In genomic region chr1:111197598-111198289, GRCh38 we compare ENCODE assay signal across 9 cellular contexts. TPM values are rescaled to one million over a fixed set of nuclear protein-coding genes. Genes with fewer than 3 reads are reported as not detected.
DNase-seq lines count a peak whose midpoint lies in the region; ATAC-seq, FAIRE-seq and TF ChIP-seq lines count a peak whose summit lies in the region.
"Had no signal": no experiment of that assay in that cellular context is flagged by ENCODE, and none has a peak within 500 bp of the region (broad histone marks: within the 10 kb centered on the region; RNA-seq: fewer than 3 reads in every experiment).

No MANE protein-coding gene starts in this region.

- H3K79me2 ChIP-seq in OCI-LY7 (ENCODE audit: insufficient read depth, low read depth, low read length) (no peaks in the 10 kb centered on the region), HepG2 (ENCODE audit: insufficient read depth, low read length) (no peaks in the 10 kb centered on the region)

- BruUV-seq in OCI-LY7 (replicated peaks; lab: Mats Ljungman, UMichigan) (no TSS peak), HepG2 (replicated peaks; lab: Mats Ljungman, UMichigan) (no TSS peak)

- FAIRE-seq in HepG2 (lab: Jason Lieb, UNC): no peak

- WGBS in HepG2 (ENCODE audit: low lambda C conversion rate): 36% methylated on average over 6 of the region's 6 CpGs

- H2AFZ ChIP-seq in OCI-LY7 (ENCODE audit: low read length) (no peak overlapping the region), HepG2 (ENCODE audit: low read length) (no peak overlapping the region)

- TF ChIP-seq EP300 in HepG2 (IDR thresholded peaks at IDR 0.05; ENCODE audit: low read depth in 2 of 2, low read length in 2 of 2): no peak
- no peak for TF ChIP-seq EP300 in HepG2 (CRISPR knock-in tag; IDR thresholded peaks at IDR 0.05; ENCODE audit: borderline replicate concordance)

- no peak overlapping the region for H3K4me3 ChIP-seq in OCI-LY7 (ENCODE audit: low read depth, low read length, poor library complexity, severe bottlenecking)
- no peak overlapping the region for H3K4me3 ChIP-seq in HepG2 (replicated peaks in 1 of 3; ENCODE audit: insufficient read depth in 1 of 3, low read depth in 2 of 3, low read length in 3 of 3)
- H3K4me3 ChIP-seq: SJSA1 had no signal

- H3K9me2 ChIP-seq in OCI-LY7 (ENCODE audit: insufficient read depth, low read length): no peaks in the 10 kb centered on the region

- CTCF ChIA-PET in OCI-LY7 (lab: Charles Lee; ENCODE audit: unreplicated experiment): no interaction called here
- CTCF ChIA-PET in activated naive CD4-positive, alpha-beta T cell treated with anti-CD3 and anti-CD28 coated beads for 36 hours (lab: Charles Lee): interaction anchor here (1.0 to 13.5 kb wide), 7 partner anchors 10 to 215 kb away, joined by 3 to 234 read pairs (median 11); no protein-coding TSS in a partner anchor
- CTCF ChIA-PET in HepG2 (lab: Yijun Ruan, JAX; ENCODE audit: low intra/inter-chr PET ratio, low total read pairs): no interaction called here

- H3K27ac ChIP-seq in OCI-LY7 (ENCODE audit: low read depth, low read length, poor library complexity, severe bottlenecking) (no peak overlapping the region), HepG2 (ENCODE audit: extremely low read length, insufficient read depth, low read length) (no peak overlapping the region)
- H3K27ac ChIP-seq: SJSA1 had no signal

- TF ChIP-seq POLR2A in HepG2 (IDR thresholded peaks at IDR 0.05; ENCODE audit: insufficient read depth in 1 of 2, low read depth in 2 of 2, low read length in 2 of 2): no peak
- TF ChIP-seq POLR2A in GM18505 (IDR thresholded peaks at IDR 0.05; ENCODE audit: borderline replicate concordance, extremely low read depth, insufficient read depth, insufficient read length): no peak

- peaks cover 79% of the 10 kb centered on the region for H3K36me3 Mint-ChIP-seq in activated naive CD4-positive, alpha-beta T cell treated with anti-CD3 and anti-CD28 coated beads for 36 hours (ENCODE audit: low read depth)

- no peaks in the 10 kb centered on the region for H3K9me3 Mint-ChIP-seq in activated naive CD4-positive, alpha-beta T cell treated with anti-CD3 and anti-CD28 coated beads for 36 hours

- no peak for TF ChIP-seq RAD21 in HepG2 (CRISPR knock-in tag; IDR thresholded peaks at IDR 0.05)

- POLR2A ChIA-PET in OCI-LY7 (lab: Charles Lee) (interaction anchor here (0.8 to 2.6 kb wide), 5 partner anchors 8 to 230 kb away, joined by 3 to 17 read pairs (median 3); no protein-coding TSS in a partner anchor), HepG2 (lab: Yijun Ruan, JAX) (no interaction called here)

- TF ChIP-seq CTCF in OCI-LY7 (conservative IDR thresholded peaks at IDR 0.05; ENCODE audit: low read length) (peak; percentile 63), HepG2 (CRISPR knock-in tag; IDR thresholded peaks at IDR 0.05) (no peak)

- peak; percentile 43 for ATAC-seq in GM18867 (IDR thresholded peaks at IDR 0.05; ENCODE audit: unreplicated experiment)
- ATAC-seq in HepG2: no peak
- no peak for ATAC-seq in GM21717 (IDR thresholded peaks at IDR 0.05; ENCODE audit: unreplicated experiment)
- no peak for ATAC-seq in HG02938 (IDR thresholded peaks at IDR 0.05; ENCODE audit: unreplicated experiment)
- no peak for ATAC-seq in GM18505 (IDR thresholded peaks at IDR 0.05; ENCODE audit: unreplicated experiment)

- H3K4me2 ChIP-seq in OCI-LY7 (ENCODE audit: low read length): no peak overlapping the region
- H3K4me2 ChIP-seq in HepG2 (ENCODE audit: low read depth, low read length): no peak overlapping the region

- in situ Hi-C loops in HepG2 (cut with HindIII; ENCODE audit: extremely low pct_ligation_motif_present, low pct_unique_long_range_greater_than_20kb): no loop called here

- H3K9ac ChIP-seq in HepG2 (ENCODE audit: insufficient read depth, low read depth, low read length): no peak overlapping the region

- peak; percentile 57 for DNase-seq in OCI-LY7 (ENCODE audit: low spot score)
- DNase-seq in activated naive CD4-positive, alpha-beta T cell treated with anti-CD3 and anti-CD28 coated beads for 36 hours: peak; percentile 70
- no peak for DNase-seq in HepG2 (ENCODE audit: low spot score)
- no peak for DNase-seq in hypothalamus (lab: John Stamatoyannopoulos, UW)

- intact Hi-C loops in OCI-LY7 (cut with micrococcal nuclease; ENCODE audit: unreplicated experiment) (no loop called here), HepG2 (cut with micrococcal nuclease; ENCODE audit: unreplicated experiment) (no loop called here)
- intact Hi-C loops in activated naive CD4-positive, alpha-beta T cell treated with anti-CD3 and anti-CD28 coated beads for 36 hours (cut with micrococcal nuclease): loop anchor here (1.0 kb wide), 1 partner anchor 57 kb away; the partner anchor contains the start of genes CEPT1 and DRAM2

- peak overlapping the region; percentile 99 for H3K27ac Mint-ChIP-seq in activated naive CD4-positive, alpha-beta T cell treated with anti-CD3 and anti-CD28 coated beads for 36 hours

- H3K9me3 ChIP-seq in OCI-LY7 (ENCODE audit: low read length) (no peaks in the 10 kb centered on the region), HepG2 (ENCODE audit: low read length) (no peaks in the 10 kb centered on the region)
- H3K9me3 ChIP-seq: SJSA1 had no signal

- H3K4me1 ChIP-seq in OCI-LY7 (ENCODE audit: insufficient read depth, low read length, poor library complexity, severe bottlenecking) (peaks cover 59% of the 10 kb centered on the region), HepG2 (ENCODE audit: insufficient read depth, low read length) (peaks cover 99% of the 10 kb centered on the region)
- H3K4me1 ChIP-seq: SJSA1 had no signal

- peak overlapping the region; percentile 98 for H3K4me3 Mint-ChIP-seq in activated naive CD4-positive, alpha-beta T cell treated with anti-CD3 and anti-CD28 coated beads for 36 hours

- H3K36me3 ChIP-seq in OCI-LY7 (ENCODE audit: insufficient read depth, low read length) (peaks cover 28% of the 10 kb centered on the region), HepG2 (replicated peaks in 1 of 2; ENCODE audit: control insufficient read depth in 1 of 2, insufficient read depth in 2 of 2, low read length in 2 of 2) (no peaks in the 10 kb centered on the region)
- H3K36me3 ChIP-seq: SJSA1 had no signal

- H3K27me3 ChIP-seq in HepG2 (ENCODE audit: control insufficient read depth in 1 of 2, insufficient read depth in 2 of 2, low read length in 2 of 2): no peaks in the 10 kb centered on the region

- H3K27me3 Mint-ChIP-seq in activated naive CD4-positive, alpha-beta T cell treated with anti-CD3 and anti-CD28 coated beads for 36 hours (ENCODE audit: low read depth): no peaks in the 10 kb centered on the region

- H4K20me1 ChIP-seq in OCI-LY7 (ENCODE audit: insufficient read depth, low read length): no peaks in the 10 kb centered on the region
- no peaks in the 10 kb centered on the region for H4K20me1 ChIP-seq in HepG2 (ENCODE audit: insufficient read depth, low read length)

- H3K4me1 Mint-ChIP-seq in activated naive CD4-positive, alpha-beta T cell treated with anti-CD3 and anti-CD28 coated beads for 36 hours (ENCODE audit: low read depth): peaks cover 71% of the 10 kb centered on the region

RNA-seq across cellular contexts. Expression of gene DENND2D, which starts 2.7 kb away (rescaled TPM):
- total RNA-seq in OCI-LY7 (2014; rRNA removed; shearing (Covaris generic)): 34.4 and 39.9 TPM in 2 replicates
- total RNA-seq in OCI-LY7 (2022) (9.8 and 13.5 TPM in 2 replicates), HepG2 (2016; rRNA removed; fragmentation: Illumina TruSeq; extraction: Trizol) (0.04 TPM in 1 of 2 replicates, not detected in the other)
- total RNA-seq in activated naive CD4-positive, alpha-beta T cell treated with anti-CD3 and anti-CD28 coated beads for 36 hours: 100 to 1,000 TPM; 210 to 213 TPM
- not detected in 2 replicates for total RNA-seq in HepG2 (2016; cell fraction: cytosol; rRNA removed; fragmentation: Illumina TruSeq; extraction: Trizol; ENCODE audit: low read depth)
- total RNA-seq in HepG2 (2016; cell fraction: insoluble cytoplasmic fraction; rRNA removed; fragmentation: Illumina TruSeq; extraction: Trizol): not detected in 2 replicates
- not detected in 2 replicates for total RNA-seq in HepG2 (2016; cell fraction: membrane; rRNA removed; fragmentation: Illumina TruSeq; extraction: Trizol)
- not detected in 2 replicates for total RNA-seq in HepG2 (2016; cell fraction: nucleus; rRNA removed; fragmentation: Illumina TruSeq; extraction: Trizol)
- not detected in 2 replicates for polyA plus RNA-seq in HepG2 (2011; rRNA removed)
- polyA plus RNA-seq in HepG2 (2011; cell fraction: cytosol; rRNA removed): 0.01 TPM in 1 of 2 replicates, not detected in the other
- polyA plus RNA-seq in HepG2 (2011; cell fraction: nucleus; rRNA removed): 0.36 TPM in 1 of 2 replicates, not detected in the other
- 0.07 TPM in 1 of 2 replicates, not detected in the other for polyA plus RNA-seq in HepG2 (2012)
- not detected in 2 replicates for polyA plus RNA-seq in HepG2 (2016; cell fraction: cytosol; fragmentation: Illumina TruSeq; extraction: Trizol; ENCODE audit: low read depth)
- polyA plus RNA-seq in HepG2 (2016; cell fraction: insoluble cytoplasmic fraction; fragmentation: Illumina TruSeq; extraction: Trizol; ENCODE audit: low read depth): not detected in 2 replicates
- polyA plus RNA-seq in HepG2 (2016; cell fraction: membrane; fragmentation: Illumina TruSeq; extraction: Trizol; ENCODE audit: low read depth): not detected in 2 replicates
- polyA plus RNA-seq in HepG2 (2016; cell fraction: nucleus; fragmentation: Illumina TruSeq; extraction: Trizol; ENCODE audit: insufficient read depth, low read depth): not detected in 2 replicates
- 12.7 TPM in 1 of 2 replicates, not detected in the other for polyA minus RNA-seq in HepG2 (2011; rRNA and poly(A)+ RNA removed; ENCODE audit: low replicate concordance)
- not detected in 2 replicates for polyA minus RNA-seq in HepG2 (2011; cell fraction: cytosol; rRNA and poly(A)+ RNA removed)
- 0.50 TPM in 1 of 2 replicates, not detected in the other for polyA minus RNA-seq in HepG2 (2011; cell fraction: nucleus; rRNA and poly(A)+ RNA removed)
- total RNA-seq: SJSA1 had no signal

RNA-seq across cellular contexts. Expression of gene CHI3L2, which starts 29.8 kb away (rescaled TPM):
- 37.1 and 50.6 TPM in 2 replicates for total RNA-seq in OCI-LY7 (2014; rRNA removed; shearing (Covaris generic))
- 88.7 and 95.4 TPM in 2 replicates for total RNA-seq in OCI-LY7 (2022)
- 1 to 10 TPM; 5.3 to 5.5 TPM for total RNA-seq in activated naive CD4-positive, alpha-beta T cell treated with anti-CD3 and anti-CD28 coated beads for 36 hours
- total RNA-seq in HepG2 (2016; rRNA removed; fragmentation: Illumina TruSeq; extraction: Trizol): 1.7 and 1.9 TPM in 2 replicates
- 1.5 and 2.1 TPM in 2 replicates for total RNA-seq in HepG2 (2016; cell fraction: cytosol; rRNA removed; fragmentation: Illumina TruSeq; extraction: Trizol; ENCODE audit: low read depth)
- 1.5 and 1.6 TPM in 2 replicates for total RNA-seq in HepG2 (2016; cell fraction: insoluble cytoplasmic fraction; rRNA removed; fragmentation: Illumina TruSeq; extraction: Trizol)
- 1.7 and 2.0 TPM in 2 replicates for total RNA-seq in HepG2 (2016; cell fraction: membrane; rRNA removed; fragmentation: Illumina TruSeq; extraction: Trizol)
- 0.90 and 1.4 TPM in 2 replicates for total RNA-seq in HepG2 (2016; cell fraction: nucleus; rRNA removed; fragmentation: Illumina TruSeq; extraction: Trizol)
- 0.46 and 0.65 TPM in 2 replicates for polyA plus RNA-seq in HepG2 (2011; rRNA removed)
- polyA plus RNA-seq in HepG2 (2011; cell fraction: cytosol; rRNA removed): 0.44 and 0.51 TPM in 2 replicates
- polyA plus RNA-seq in HepG2 (2011; cell fraction: nucleus; rRNA removed): 0.13 and 0.55 TPM in 2 replicates
- 0.35 and 0.46 TPM in 2 replicates for polyA plus RNA-seq in HepG2 (2012)
- 0.80 and 1.0 TPM in 2 replicates for polyA plus RNA-seq in HepG2 (2016; cell fraction: cytosol; fragmentation: Illumina TruSeq; extraction: Trizol; ENCODE audit: low read depth)
- polyA plus RNA-seq in HepG2 (2016; cell fraction: insoluble cytoplasmic fraction; fragmentation: Illumina TruSeq; extraction: Trizol; ENCODE audit: low read depth): 1.2 and 1.8 TPM in 2 replicates
- polyA plus RNA-seq in HepG2 (2016; cell fraction: membrane; fragmentation: Illumina TruSeq; extraction: Trizol; ENCODE audit: low read depth): 1.1 and 1.5 TPM in 2 replicates
- 2.6 and 3.9 TPM in 2 replicates for polyA plus RNA-seq in HepG2 (2016; cell fraction: nucleus; fragmentation: Illumina TruSeq; extraction: Trizol; ENCODE audit: insufficient read depth, low read depth)
- polyA minus RNA-seq in HepG2 (2011; rRNA and poly(A)+ RNA removed; ENCODE audit: low replicate concordance): not detected in 2 replicates
- not detected in 2 replicates for polyA minus RNA-seq in HepG2 (2011; cell fraction: cytosol; rRNA and poly(A)+ RNA removed)
- polyA minus RNA-seq in HepG2 (2011; cell fraction: nucleus; rRNA and poly(A)+ RNA removed): 1.2 and 1.3 TPM in 2 replicates
- total RNA-seq: SJSA1 had no signal

RNA-seq across cellular contexts. Expression of gene CEPT1, which starts 57.7 kb away (rescaled TPM):
- total RNA-seq in OCI-LY7 (2014; rRNA removed; shearing (Covaris generic)): 41.5 and 44.9 TPM in 2 replicates
- total RNA-seq in OCI-LY7 (2022) (59.0 TPM in 2 replicates), HepG2 (2016; rRNA removed; fragmentation: Illumina TruSeq; extraction: Trizol) (33.6 and 48.2 TPM in 2 replicates)
- 10 to 100 TPM; 29.0 to 30.3 TPM for total RNA-seq in activated naive CD4-positive, alpha-beta T cell treated with anti-CD3 and anti-CD28 coated beads for 36 hours
- 21.9 and 25.2 TPM in 2 replicates for total RNA-seq in HepG2 (2016; cell fraction: cytosol; rRNA removed; fragmentation: Illumina TruSeq; extraction: Trizol; ENCODE audit: low read depth)
- 28.5 and 48.4 TPM in 2 replicates for total RNA-seq in HepG2 (2016; cell fraction: insoluble cytoplasmic fraction; rRNA removed; fragmentation: Illumina TruSeq; extraction: Trizol)
- total RNA-seq in HepG2 (2016; cell fraction: membrane; rRNA removed; fragmentation: Illumina TruSeq; extraction: Trizol): 17.5 and 19.8 TPM in 2 replicates
- 58.5 and 62.9 TPM in 2 replicates for total RNA-seq in HepG2 (2016; cell fraction: nucleus; rRNA removed; fragmentation: Illumina TruSeq; extraction: Trizol)
- 33.3 and 35.7 TPM in 2 replicates for polyA plus RNA-seq in HepG2 (2011; rRNA removed)
- 11.9 and 21.3 TPM in 2 replicates for polyA plus RNA-seq in HepG2 (2011; cell fraction: cytosol; rRNA removed)
- 18.0 and 20.5 TPM in 2 replicates for polyA plus RNA-seq in HepG2 (2011; cell fraction: nucleus; rRNA removed)
- 28.5 and 31.0 TPM in 2 replicates for polyA plus RNA-seq in HepG2 (2012)
- 2.4 TPM in 2 replicates for polyA plus RNA-seq in HepG2 (2016; cell fraction: cytosol; fragmentation: Illumina TruSeq; extraction: Trizol; ENCODE audit: low read depth)
- polyA plus RNA-seq in HepG2 (2016; cell fraction: insoluble cytoplasmic fraction; fragmentation: Illumina TruSeq; extraction: Trizol; ENCODE audit: low read depth): 17.4 and 19.9 TPM in 2 replicates
- polyA plus RNA-seq in HepG2 (2016; cell fraction: membrane; fragmentation: Illumina TruSeq; extraction: Trizol; ENCODE audit: low read depth): 3.9 and 5.8 TPM in 2 replicates
- polyA plus RNA-seq in HepG2 (2016; cell fraction: nucleus; fragmentation: Illumina TruSeq; extraction: Trizol; ENCODE audit: insufficient read depth, low read depth): 55.8 and 59.0 TPM in 2 replicates
- 31.1 and 55.3 TPM in 2 replicates for polyA minus RNA-seq in HepG2 (2011; rRNA and poly(A)+ RNA removed; ENCODE audit: low replicate concordance)
- 22.9 and 25.3 TPM in 2 replicates for polyA minus RNA-seq in HepG2 (2011; cell fraction: cytosol; rRNA and poly(A)+ RNA removed)
- polyA minus RNA-seq in HepG2 (2011; cell fraction: nucleus; rRNA and poly(A)+ RNA removed): 65.7 and 74.1 TPM in 2 replicates

RNA-seq across cellular contexts. Expression of gene DRAM2, which starts 57.9 kb away (rescaled TPM):
- total RNA-seq in OCI-LY7 (2014; rRNA removed; shearing (Covaris generic)): 75.2 and 84.2 TPM in 2 replicates
- total RNA-seq in OCI-LY7 (2022) (83.5 and 87.9 TPM in 2 replicates), HepG2 (2016; rRNA removed; fragmentation: Illumina TruSeq; extraction: Trizol) (22.9 and 33.2 TPM in 2 replicates)
- total RNA-seq in activated naive CD4-positive, alpha-beta T cell treated with anti-CD3 and anti-CD28 coated beads for 36 hours: 10 to 100 TPM; 27.7 to 31.1 TPM
- 10.8 and 11.1 TPM in 2 replicates for total RNA-seq in HepG2 (2016; cell fraction: cytosol; rRNA removed; fragmentation: Illumina TruSeq; extraction: Trizol; ENCODE audit: low read depth)
- total RNA-seq in HepG2 (2016; cell fraction: insoluble cytoplasmic fraction; rRNA removed; fragmentation: Illumina TruSeq; extraction: Trizol): 26.1 and 31.2 TPM in 2 replicates
- total RNA-seq in HepG2 (2016; cell fraction: membrane; rRNA removed; fragmentation: Illumina TruSeq; extraction: Trizol): 24.9 and 25.1 TPM in 2 replicates
- 33.7 and 39.3 TPM in 2 replicates for total RNA-seq in HepG2 (2016; cell fraction: nucleus; rRNA removed; fragmentation: Illumina TruSeq; extraction: Trizol)
- 115 and 123 TPM in 2 replicates for polyA plus RNA-seq in HepG2 (2011; rRNA removed)
- 44.2 and 92.1 TPM in 2 replicates for polyA plus RNA-seq in HepG2 (2011; cell fraction: cytosol; rRNA removed)
- polyA plus RNA-seq in HepG2 (2011; cell fraction: nucleus; rRNA removed): 37.4 and 49.8 TPM in 2 replicates
- 72.7 and 76.6 TPM in 2 replicates for polyA plus RNA-seq in HepG2 (2012)
- 15.3 and 16.5 TPM in 2 replicates for polyA plus RNA-seq in HepG2 (2016; cell fraction: cytosol; fragmentation: Illumina TruSeq; extraction: Trizol; ENCODE audit: low read depth)
- polyA plus RNA-seq in HepG2 (2016; cell fraction: insoluble cytoplasmic fraction; fragmentation: Illumina TruSeq; extraction: Trizol; ENCODE audit: low read depth): 24.1 and 24.4 TPM in 2 replicates
- polyA plus RNA-seq in HepG2 (2016; cell fraction: membrane; fragmentation: Illumina TruSeq; extraction: Trizol; ENCODE audit: low read depth): 23.4 and 24.7 TPM in 2 replicates
- 39.0 and 46.7 TPM in 2 replicates for polyA plus RNA-seq in HepG2 (2016; cell fraction: nucleus; fragmentation: Illumina TruSeq; extraction: Trizol; ENCODE audit: insufficient read depth, low read depth)
- 43.0 and 52.4 TPM in 2 replicates for polyA minus RNA-seq in HepG2 (2011; rRNA and poly(A)+ RNA removed; ENCODE audit: low replicate concordance)
- polyA minus RNA-seq in HepG2 (2011; cell fraction: cytosol; rRNA and poly(A)+ RNA removed): 32.2 and 46.0 TPM in 2 replicates
- 45.6 and 53.0 TPM in 2 replicates for polyA minus RNA-seq in HepG2 (2011; cell fraction: nucleus; rRNA and poly(A)+ RNA removed)

Comparison
In these comparisons a context has a peak if more than half of its experiments do, and no peak if none do; other contexts are left out.
1. DNase-seq: peak in OCI-LY7 (single experiment) and activated naive CD4-positive, alpha-beta T cell treated with anti-CD3 and anti-CD28 coated beads for 36 hours (single experiment); none in HepG2 (single experiment) and hypothalamus (0 of 51).
2. RNA of gene DENND2D, which starts 2.7 kb away (total RNA-seq): 210 to 213 TPM in activated naive CD4-positive, alpha-beta T cell treated with anti-CD3 and anti-CD28 coated beads for 36 hours and 9.8 to 39.9 TPM in OCI-LY7; 0.04 TPM in HepG2; every median in the first group is over 4 times any median in the second.
3. RNA of gene CHI3L2, which starts 29.8 kb away (total RNA-seq): 37.1 to 95.4 TPM in OCI-LY7; 5.3 to 5.5 TPM in activated naive CD4-positive, alpha-beta T cell treated with anti-CD3 and anti-CD28 coated beads for 36 hours and 0.90 to 2.1 TPM in HepG2; every median in the first group is over 4 times any median in the second.